ENCODE assay signal across 8 cellular contexts in genomic region chr5:44774279-44774880, GRCh38. TPM values are rescaled to one million over a fixed set of nuclear protein-coding genes. Genes with fewer than 3 reads are reported as not detected.
A peak's percentile ranks its signal among the peaks of the same experiment; 100 is the strongest.
DNase-seq lines count a peak whose midpoint lies in the region; ATAC-seq and TF ChIP-seq lines count a peak whose summit lies in the region.

No MANE protein-coding gene starts in this region.

- WGBS in mesendoderm (ENCODE audit: extremely low coverage, insufficient coverage, low lambda C conversion rate), result no CpG with 5 or more reads among the region's 1 CpG

- no peak for DNase-seq in natural killer cell
- no peak for DNase-seq in natural killer cell treated with Interleukin-12 subunit alpha and Interleukin-12 subunit beta and Interleukin-15 and Interleukin-18, amount 100 ng/mL, for 72 hours (ENCODE audit: low spot score)
- DNase-seq in NCI-H526 (lab: John Stamatoyannopoulos, UW), result peak; percentile 37 to 63
- DNase-seq in cerebellar cortex (ENCODE audit: low spot score), result peak; percentile 53
- peak; percentile 60 for DNase-seq in mesendoderm
- DNase-seq in activated CD4-positive, alpha-beta T cell treated with anti-CD3 and anti-CD28 coated beads for 48 hours, result no peak
- DNase-seq in UCSD-AML1 (lab: John Stamatoyannopoulos, UW; ENCODE audit: unreplicated experiment), result no peak

- peak; percentile 26 for TF ChIP-seq CTCF in natural killer cell (IDR thresholded peaks at IDR 0.05)

- H3K4me1 ChIP-seq in mesendoderm (ENCODE audit: control insufficient read depth, low read depth, low read length), result no peaks in the 10 kb centered on the region

- H3K4me2 ChIP-seq in mesendoderm (ENCODE audit: low read length), result no peak overlapping the region

- no peak overlapping the region for H3K4me3 Mint-ChIP-seq in natural killer cell
- no peak overlapping the region for H3K4me3 Mint-ChIP-seq in natural killer cell treated with Interleukin-12 subunit alpha and Interleukin-12 subunit beta and Interleukin-15 and Interleukin-18, amount 100 ng/mL, for 72 hours

- no peak overlapping the region for H3K18ac ChIP-seq in mesendoderm (ENCODE audit: low read length)

- H3K27me3 ChIP-seq in mesendoderm (ENCODE audit: insufficient read depth, low read length, poor library complexity), result no peaks in the 10 kb centered on the region

- H4K5ac ChIP-seq in mesendoderm (ENCODE audit: low read length), result no peak overlapping the region

- H3K56ac ChIP-seq in mesendoderm (ENCODE audit: low read length), result no peak overlapping the region

- no peak overlapping the region for H2BK120ac ChIP-seq in mesendoderm (ENCODE audit: low read depth, low read length)

- H2BK15ac ChIP-seq in mesendoderm (replicated peaks; ENCODE audit: low read depth), result no peak overlapping the region

- H3K36me3 Mint-ChIP-seq in natural killer cell, result no peaks in the 10 kb centered on the region
- H3K36me3 Mint-ChIP-seq in natural killer cell treated with Interleukin-12 subunit alpha and Interleukin-12 subunit beta and Interleukin-15 and Interleukin-18, amount 100 ng/mL, for 72 hours, result no peaks in the 10 kb centered on the region

- no peak overlapping the region for H2BK5ac ChIP-seq in mesendoderm (ENCODE audit: low read length)

- no peak overlapping the region for H3K27ac ChIP-seq in mesendoderm (ENCODE audit: low read depth, low read length)

- intact Hi-C loops in natural killer cell (cut with micrococcal nuclease), result no loop called here

- H3K27ac Mint-ChIP-seq in natural killer cell, result no peak overlapping the region
- H3K27ac Mint-ChIP-seq in natural killer cell treated with Interleukin-12 subunit alpha and Interleukin-12 subunit beta and Interleukin-15 and Interleukin-18, amount 100 ng/mL, for 72 hours, result no peak overlapping the region

- no peak overlapping the region for H3K4me3 ChIP-seq in mesendoderm (ENCODE audit: low read length)

- H3K4ac ChIP-seq in mesendoderm (ENCODE audit: low read depth, low read length), result no peak overlapping the region

- H3K23ac ChIP-seq in mesendoderm (ENCODE audit: low read length), result no peak overlapping the region

- no peaks in the 10 kb centered on the region for H3K79me2 ChIP-seq in mesendoderm (ENCODE audit: control insufficient read depth, insufficient read depth, low read length)

- no peaks in the 10 kb centered on the region for H3K4me1 Mint-ChIP-seq in natural killer cell
- no peaks in the 10 kb centered on the region for H3K4me1 Mint-ChIP-seq in natural killer cell treated with Interleukin-12 subunit alpha and Interleukin-12 subunit beta and Interleukin-15 and Interleukin-18, amount 100 ng/mL, for 72 hours (ENCODE audit: low read depth in 2 of 2)

- H3K9ac ChIP-seq in mesendoderm (ENCODE audit: low read length), result no peak overlapping the region

- no peaks in the 10 kb centered on the region for H3K36me3 ChIP-seq in mesendoderm (ENCODE audit: control insufficient read depth, insufficient read depth, low read length)

- H3K27me3 Mint-ChIP-seq in natural killer cell (ENCODE audit: low read depth in 2 of 2), result no peaks in the 10 kb centered on the region
- H3K27me3 Mint-ChIP-seq in natural killer cell treated with Interleukin-12 subunit alpha and Interleukin-12 subunit beta and Interleukin-15 and Interleukin-18, amount 100 ng/mL, for 72 hours, result peaks cover 0 to 12% of the 10 kb centered on the region in 2 donors

- ATAC-seq in natural killer cell (no peak), HG03135 (IDR thresholded peaks at IDR 0.05; ENCODE audit: unreplicated experiment) (peak; percentile 67)
- ATAC-seq in natural killer cell treated with Interleukin-12 subunit alpha and Interleukin-12 subunit beta and Interleukin-15 and Interleukin-18, amount 100 ng/mL, for 72 hours, result no peak

- no peaks in the 10 kb centered on the region for H3K9me3 Mint-ChIP-seq in natural killer cell
- H3K9me3 Mint-ChIP-seq in natural killer cell treated with Interleukin-12 subunit alpha and Interleukin-12 subunit beta and Interleukin-15 and Interleukin-18, amount 100 ng/mL, for 72 hours, result no peaks in the 10 kb centered on the region

- H2AK5ac ChIP-seq in mesendoderm (ENCODE audit: low read length), result no peak overlapping the region

- H3K79me1 ChIP-seq in mesendoderm (ENCODE audit: low read length), result no peaks in the 10 kb centered on the region

- no peak overlapping the region for H4K8ac ChIP-seq in mesendoderm (ENCODE audit: low read depth, low read length)

RNA-seq across cellular contexts. Expression of gene MRPS30, which starts 34.4 kb away (rescaled TPM):
- 10 to 100 TPM; 34.1 to 43.8 (median 38.9) TPM for total RNA-seq in natural killer cell
- total RNA-seq in natural killer cell treated with Interleukin-12 subunit alpha and Interleukin-12 subunit beta and Interleukin-15 and Interleukin-18, amount 100 ng/mL, for 72 hours, result 10 to 100 TPM; 41.6 to 43.7 TPM
- 67.8 TPM for polyA plus RNA-seq in mesendoderm (2013, experiment 1 of 2)
- 66.7 TPM for polyA plus RNA-seq in mesendoderm (2013, experiment 2 of 2)

Comparison
In these comparisons a context has a peak if more than half of its experiments do, and no peak if none do; other contexts are left out.
1. DNase-seq: peak in NCI-H526 (2 of 2), cerebellar cortex (single experiment) and mesendoderm (single experiment); none in natural killer cell (single experiment), natural killer cell treated with Interleukin-12 subunit alpha and Interleukin-12 subunit beta and Interleukin-15 and Interleukin-18, amount 100 ng/mL, for 72 hours (single experiment), activated CD4-positive, alpha-beta T cell treated with anti-CD3 and anti-CD28 coated beads for 48 hours (single experiment) and UCSD-AML1 (single experiment).